In genomic region chr14:89443002-89443660, GRCh38 we compare ENCODE assay signal across 12 cellular contexts. TPM values are rescaled to one million over a fixed set of nuclear protein-coding genes. Genes with fewer than 3 reads are reported as not detected.
DNase-seq lines count a peak whose midpoint lies in the region; ATAC-seq and TF ChIP-seq lines count a peak whose summit lies in the region.
"Had no signal": no experiment of that assay in that cellular context is flagged by ENCODE, and none has a peak within 500 bp of the region (broad histone marks: within the 10 kb centered on the region; RNA-seq: fewer than 3 reads in every experiment).

No MANE protein-coding gene starts in this region.

- no peaks in the 10 kb centered on the region for H4K20me1 ChIP-seq in GM23338 (replicated peaks; ENCODE audit: insufficient read depth)

- H3K27ac Mint-ChIP-seq in GM23338 (peak overlapping the region; percentile 91), immature natural killer cell (peak overlapping the region in 5 of 6 donors; percentile 71 to 82 (median 81))
- peak overlapping the region; percentile 96 for H3K27ac Mint-ChIP-seq in activated naive CD8-positive, alpha-beta T cell

- TF ChIP-seq CTCF in GM23338 (conservative IDR thresholded peaks at IDR 0.05; ENCODE audit: low read depth in 2 of 2) = no peak

- H3K79me2 ChIP-seq in GM23338 (replicated peaks; ENCODE audit: insufficient read depth) = peaks cover 49% of the 10 kb centered on the region

- H3K27me3 ChIP-seq in GM23338 (ENCODE audit: insufficient read depth) = no peaks in the 10 kb centered on the region
- H3K27me3 ChIP-seq: gastrocnemius medialis had no signal

- no peak overlapping the region for H3K4me3 ChIP-seq in GM23338
- H3K4me3 ChIP-seq: gastrocnemius medialis had no signal

- H3K4me1 ChIP-seq in GM23338 (ENCODE audit: insufficient read depth) = peaks cover 40% of the 10 kb centered on the region

- H3K4me3 Mint-ChIP-seq in GM23338 (no peak overlapping the region; the same call in 2 of the 3 replicates), immature natural killer cell (peak overlapping the region; percentile 19 to 70 (median 32))
- H3K4me3 Mint-ChIP-seq in activated naive CD8-positive, alpha-beta T cell = peak overlapping the region; percentile 42

- H3K36me3 Mint-ChIP-seq in GM23338 (ENCODE audit: low read depth) = peaks cover 10% of the 10 kb centered on the region; the same call in 2 of the 3 replicates
- H3K36me3 Mint-ChIP-seq in activated naive CD8-positive, alpha-beta T cell = peaks cover 4% of the 10 kb centered on the region
- peaks cover 0 to 4% (median 4%) of the 10 kb centered on the region in 3 donors for H3K36me3 Mint-ChIP-seq in immature natural killer cell

- H3K9me3 Mint-ChIP-seq in GM23338 (no peaks in the 10 kb centered on the region), immature natural killer cell (no peaks in the 10 kb centered on the region)
- no peaks in the 10 kb centered on the region for H3K9me3 Mint-ChIP-seq in activated naive CD8-positive, alpha-beta T cell (ENCODE audit: low read depth)

- peaks cover 21% of the 10 kb centered on the region for H3F3A ChIP-seq in GM23338 (replicated peaks; ENCODE audit: low read depth)

- peak overlapping the region; percentile 98 for H3K27ac ChIP-seq in GM23338 (ENCODE audit: low read depth)
- H3K27ac ChIP-seq: gastrocnemius medialis had no signal

- no peaks in the 10 kb centered on the region for H3K9me2 ChIP-seq in GM23338 (ENCODE audit: insufficient read depth)

- peaks cover 28% of the 10 kb centered on the region for H3K27me3 Mint-ChIP-seq in GM23338 (ENCODE audit: insufficient read depth, low read depth, poor library complexity)
- H3K27me3 Mint-ChIP-seq in activated naive CD8-positive, alpha-beta T cell = no peaks in the 10 kb centered on the region
- H3K27me3 Mint-ChIP-seq in immature natural killer cell (ENCODE audit: low read depth in 3 of 3) = peaks cover 2 to 5% (median 4%) of the 10 kb centered on the region in 3 donors

- no peaks in the 10 kb centered on the region for H3K36me3 ChIP-seq in GM23338 (ENCODE audit: insufficient read depth)
- H3K36me3 ChIP-seq: gastrocnemius medialis had no signal

- peak overlapping the region; percentile 67 for H3K4me2 ChIP-seq in GM23338

- ATAC-seq in GM23338 (no peak), GM21723 (IDR thresholded peaks at IDR 0.05; ENCODE audit: unreplicated experiment) (no peak), GM21825 (IDR thresholded peaks at IDR 0.05; ENCODE audit: unreplicated experiment) (no peak)
- ATAC-seq: gastrocnemius medialis, sciatic nerve had no signal

- no peak overlapping the region for H2AFZ ChIP-seq in GM23338

- H3K4me1 Mint-ChIP-seq in GM23338 (peaks cover 55% of the 10 kb centered on the region), immature natural killer cell (peaks cover 69 to 84% of the 10 kb centered on the region in 2 donors)
- peaks cover 72% of the 10 kb centered on the region for H3K4me1 Mint-ChIP-seq in activated naive CD8-positive, alpha-beta T cell (ENCODE audit: low read depth)

- DNase-seq in AG08395 (ENCODE audit: low spot score) (peak; percentile 42), GM23338 (ENCODE audit: low spot score) (no peak), immature natural killer cell (no peak), SIG-M5 (lab: John Stamatoyannopoulos, UW) (no peak)
- DNase-seq in stimulated activated CD4-positive, alpha-beta T cell treated with anti-CD3 and anti-CD28 coated beads, Interleukin-4, amount 100 ng/mL, for 24 hours = no peak
- DNase-seq: gastrocnemius medialis; GOT3; stimulated activated CD8-positive, alpha-beta memory T cell treated with anti-CD3 and anti-CD28 coated beads, Interleukin-4, amount 100 ng/mL, for 48 hours had no signal

TF ChIP-seq in GM23338, 12 proteins besides CTCF, POLR2A, EP300 and RAD21:
- no peak for TF ChIP-seq REST (IDR thresholded peaks at IDR 0.05; ENCODE audit: unreplicated experiment)

RNA-seq across cellular contexts. Expression of gene FOXN3, which starts 26.1 kb away (rescaled TPM):
- 149 and 167 TPM in 2 replicates for total RNA-seq in GM23338 (2014; rRNA removed; shearing (Covaris generic))
- 88.3 and 98.9 TPM in 2 replicates for polyA plus RNA-seq in GM23338 (2016; fragmentation: Nextera tagmentation; extraction: Ambion mirVana)
- 100 to 1,000 TPM in 2 of 3 donors, 10 to 100 TPM in 1; 88.6 to 150 (median 102) TPM for polyA plus RNA-seq in immature natural killer cell
